Comparison of ENCODE assay signal across 8 cellular contexts in genomic region chr2:152716805-152717241, GRCh38. TPM values are rescaled to one million over a fixed set of nuclear protein-coding genes. Genes with fewer than 3 reads are reported as not detected.
DNase-seq lines count a peak whose midpoint lies in the region; ATAC-seq and TF ChIP-seq lines count a peak whose summit lies in the region.

No MANE protein-coding gene starts in this region.

- CTCF ChIA-PET in Calu3 (lab: Charles Lee): interaction anchor here (1.2 kb wide), 1 partner anchor 9 kb away, joined by 4 read pairs; no protein-coding TSS in a partner anchor

- H3K36me3 ChIP-seq in HAP-1 (replicated peaks): peaks cover 56% of the 10 kb centered on the region

- no peaks in the 10 kb centered on the region for H3K27me3 Mint-ChIP-seq in Calu3 (ENCODE audit: unreplicated experiment)
- peaks cover 4% of the 10 kb centered on the region for H3K27me3 Mint-ChIP-seq in activated naive CD8-positive, alpha-beta T cell treated with anti-CD3 and anti-CD28 coated beads for 36 hours

- H3K4me1 Mint-ChIP-seq in Calu3 (ENCODE audit: low read depth, unreplicated experiment): peaks cover 3% of the 10 kb centered on the region
- peaks cover 41% of the 10 kb centered on the region for H3K4me1 Mint-ChIP-seq in activated naive CD8-positive, alpha-beta T cell treated with anti-CD3 and anti-CD28 coated beads for 36 hours

- peak overlapping the region; percentile 96 for H3K27ac Mint-ChIP-seq in Calu3 (ENCODE audit: unreplicated experiment)
- H3K27ac Mint-ChIP-seq in activated naive CD8-positive, alpha-beta T cell treated with anti-CD3 and anti-CD28 coated beads for 36 hours: peak overlapping the region; percentile 98

- H3K4me1 ChIP-seq in HAP-1: peaks cover 17% of the 10 kb centered on the region

- H3K9me3 Mint-ChIP-seq in Calu3 (ENCODE audit: low read depth, unreplicated experiment): no peaks in the 10 kb centered on the region
- no peaks in the 10 kb centered on the region for H3K9me3 Mint-ChIP-seq in activated naive CD8-positive, alpha-beta T cell treated with anti-CD3 and anti-CD28 coated beads for 36 hours

- intact Hi-C loops in Calu3 (cut with micrococcal nuclease; ENCODE audit: unreplicated experiment): no loop called here

- no peaks in the 10 kb centered on the region for H3K27me3 ChIP-seq in HAP-1 (ENCODE audit: low read depth)

- H3K9me3 ChIP-seq in HAP-1: no peaks in the 10 kb centered on the region

- H3K36me3 Mint-ChIP-seq in Calu3 (ENCODE audit: insufficient read depth, unreplicated experiment): peaks cover 73% of the 10 kb centered on the region
- peaks cover 41% of the 10 kb centered on the region for H3K36me3 Mint-ChIP-seq in activated naive CD8-positive, alpha-beta T cell treated with anti-CD3 and anti-CD28 coated beads for 36 hours

- peak overlapping the region; percentile 88 for H3K4me3 ChIP-seq in HAP-1

- no peak for TF ChIP-seq CTCF in Calu3 (IDR thresholded peaks at IDR 0.05; ENCODE audit: unreplicated experiment)

- no peak for ATAC-seq in HG03280 (IDR thresholded peaks at IDR 0.05; ENCODE audit: unreplicated experiment)

- peak overlapping the region; percentile 96 for H3K4me3 Mint-ChIP-seq in Calu3 (ENCODE audit: low read depth, unreplicated experiment)
- H3K4me3 Mint-ChIP-seq in activated naive CD8-positive, alpha-beta T cell treated with anti-CD3 and anti-CD28 coated beads for 36 hours: peak overlapping the region; percentile 98

- peak; percentile 25 for DNase-seq in Calu3
- DNase-seq in HAP-1 (ENCODE audit: low spot score in 2 of 2): peak; percentile 24 to 58
- peak; percentile 81 for DNase-seq in NOMO-1 treated with dmso at 0.1 percent for 144 hours (lab: John Stamatoyannopoulos, UW; ENCODE audit: unreplicated experiment)
- DNase-seq in activated naive CD8-positive, alpha-beta T cell treated with anti-CD3 and anti-CD28 coated beads for 36 hours: peak; percentile 34
- DNase-seq in iris pigment epithelial cell (ENCODE audit: low read depth): peak; percentile 33
- DNase-seq in stimulated activated CD4-positive, alpha-beta T cell treated with anti-CD3 and anti-CD28 coated beads, Interleukin-2, amount 100 ng/mL, for 24 hours: peak; percentile 46
- no peak for DNase-seq in NCI-H2107 (lab: John Stamatoyannopoulos, UW)

- in situ Hi-C loops in HAP-1 (cut with MboI; ENCODE audit: low sequenced_read_pairs): no loop called here

- BruUV-seq in Calu3 (replicated peaks; lab: Mats Ljungman, UMichigan): no TSS peak

RNA-seq across cellular contexts. Expression of gene PRPF40A, which starts 0.4 kb away (rescaled TPM):
- 118 and 140 TPM in 2 replicates for total RNA-seq in Calu3 (2022)
- 100 to 1,000 TPM; 148 to 154 TPM for total RNA-seq in activated naive CD8-positive, alpha-beta T cell treated with anti-CD3 and anti-CD28 coated beads for 36 hours

RNA-seq across cellular contexts. Expression of gene ARL6IP6, which starts 1.6 kb away (rescaled TPM):
- 32.6 and 32.8 TPM in 2 replicates for total RNA-seq in Calu3 (2022)
- 10 to 100 TPM; 23.9 to 28.1 TPM for total RNA-seq in activated naive CD8-positive, alpha-beta T cell treated with anti-CD3 and anti-CD28 coated beads for 36 hours
